ENCODE assay signal across 1 cellular context in the genomic region with DNA sequence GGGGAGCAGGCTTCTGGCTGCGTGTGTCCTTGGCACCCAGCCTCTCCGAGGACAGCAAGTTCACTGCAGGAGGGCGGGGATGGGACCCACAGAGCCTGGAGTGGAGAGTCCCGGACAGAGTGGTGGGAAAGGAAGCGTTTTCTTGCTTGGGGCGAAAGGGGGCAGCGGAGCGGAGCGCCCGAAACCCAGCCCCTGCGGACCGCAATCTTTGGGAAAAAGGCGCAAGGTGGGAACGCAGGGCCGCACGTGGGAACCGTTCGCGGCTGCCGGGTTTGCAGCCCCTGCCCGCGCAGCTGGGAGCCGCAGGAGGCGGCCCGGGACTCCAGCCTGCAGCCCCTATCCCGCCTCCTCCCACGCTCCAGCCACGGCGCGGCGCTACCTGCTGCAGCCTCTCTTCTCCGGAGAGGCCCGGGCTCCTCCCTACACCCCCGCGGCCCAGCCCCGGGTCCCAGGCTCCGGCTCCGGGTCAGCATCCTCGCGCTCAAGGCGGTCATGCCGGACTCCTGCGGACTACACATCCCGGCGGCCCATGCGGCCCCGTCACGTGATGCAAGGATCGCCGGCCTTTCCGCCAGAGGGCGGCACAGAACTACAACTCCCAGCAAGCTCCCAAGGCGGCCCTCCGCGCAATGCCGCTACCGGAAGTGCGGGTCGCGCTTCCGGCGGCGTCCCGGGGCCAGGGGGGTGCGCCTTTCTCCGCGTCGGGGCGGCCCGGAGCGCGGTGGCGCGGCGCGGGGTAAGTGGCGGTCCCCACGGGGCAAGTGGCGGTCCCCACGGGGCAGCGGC.
TF ChIP-seq lines count a peak whose summit lies in the region.

A gene (minus strand): TSS at position 505 of the 786 bp plus-strand sequence. CDS start 11 bp downstream, at position 494.
A gene (plus strand): TSS at position 656 of the 786 bp plus-strand sequence. CDS start 631 bp downstream, outside the sequence.

TF ChIP-seq in K562, 482 proteins besides CTCF, POLR2A, EP300 and RAD21 (continued from another document and continues in another):
- TF ChIP-seq EP400 (IDR thresholded peaks at IDR 0.05) (peak; percentile 75; the same call in 1 of the 2 replicates), HNRNPL (IDR thresholded peaks at IDR 0.05; ENCODE audit: low read depth, low read length) (no peak), C11orf30 (IDR thresholded peaks at IDR 0.05; ENCODE audit: low read depth) (peak; percentile 73), IRF2 (CRISPR knock-in tag; IDR thresholded peaks at IDR 0.05) (no peak), TOE1 (IDR thresholded peaks at IDR 0.05; ENCODE audit: borderline replicate concordance) (peak; percentile 99), TOE1 (CRISPR knock-in tag; IDR thresholded peaks at IDR 0.05; ENCODE audit: borderline replicate concordance, low read depth) (no peak), GATAD2A (IDR thresholded peaks at IDR 0.05) (no peak), CBX3 (IDR thresholded peaks at IDR 0.05; ENCODE audit: borderline replicate concordance in 1 of 2, low read length in 2 of 2) (no peak), HDAC2 (IDR thresholded peaks at IDR 0.05) (peak; percentile 62; the same call in 1 of the 2 replicates), ZNF584 (CRISPR knock-in tag; IDR thresholded peaks at IDR 0.05; ENCODE audit: low read depth) (peak; percentile 73; the same call in 1 of the 2 replicates), HDAC1 (IDR thresholded peaks at IDR 0.05) (peak in 1 of 2 experiments; percentile 75; a peak in 2 of 4 replicates), NR2C2 (CRISPR knock-in tag; IDR thresholded peaks at IDR 0.05) (peak; percentile 91), NR2C2 (tag; IDR thresholded peaks at IDR 0.05) (peak; percentile 97), BCL6 (CRISPR knock-in tag; IDR thresholded peaks at IDR 0.05) (no peak), FOS (IDR thresholded peaks at IDR 0.05; ENCODE audit: extremely low read depth, insufficient read length) (peak; percentile 4), RFX7 (CRISPR knock-in tag; IDR thresholded peaks at IDR 0.05) (no peak), RBBP5 (IDR thresholded peaks at IDR 0.05; ENCODE audit: borderline replicate concordance, insufficient read depth, low read length, poor library complexity, severe bottlenecking) (peak; percentile 72), EGR1 (conservative IDR thresholded peaks at IDR 0.05) (peak; percentile 96), SIN3B (IDR thresholded peaks at IDR 0.05; ENCODE audit: low read depth) (peak; percentile 83), POU5F1 (IDR thresholded peaks at IDR 0.05; ENCODE audit: borderline replicate concordance, low read depth, low read length, partially characterized antibody) (peak; percentile 89), MAZ (CRISPR knock-in tag; conservative IDR thresholded peaks at IDR 0.05 in 1 of 2, IDR thresholded peaks at IDR 0.05 in 1 of 2) (peak; percentile 71 to 90; a peak in 3 of 4 replicates), ELF2 (CRISPR knock-in tag; IDR thresholded peaks at IDR 0.05) (peak; percentile 68), KDM4B (IDR thresholded peaks at IDR 0.05; ENCODE audit: borderline replicate concordance in 2 of 2, low read depth in 1 of 2) (peak in 1 of 2 experiments; percentile 95; a peak in 2 of 4 replicates)
- TF ChIP-seq, protein P1, sequence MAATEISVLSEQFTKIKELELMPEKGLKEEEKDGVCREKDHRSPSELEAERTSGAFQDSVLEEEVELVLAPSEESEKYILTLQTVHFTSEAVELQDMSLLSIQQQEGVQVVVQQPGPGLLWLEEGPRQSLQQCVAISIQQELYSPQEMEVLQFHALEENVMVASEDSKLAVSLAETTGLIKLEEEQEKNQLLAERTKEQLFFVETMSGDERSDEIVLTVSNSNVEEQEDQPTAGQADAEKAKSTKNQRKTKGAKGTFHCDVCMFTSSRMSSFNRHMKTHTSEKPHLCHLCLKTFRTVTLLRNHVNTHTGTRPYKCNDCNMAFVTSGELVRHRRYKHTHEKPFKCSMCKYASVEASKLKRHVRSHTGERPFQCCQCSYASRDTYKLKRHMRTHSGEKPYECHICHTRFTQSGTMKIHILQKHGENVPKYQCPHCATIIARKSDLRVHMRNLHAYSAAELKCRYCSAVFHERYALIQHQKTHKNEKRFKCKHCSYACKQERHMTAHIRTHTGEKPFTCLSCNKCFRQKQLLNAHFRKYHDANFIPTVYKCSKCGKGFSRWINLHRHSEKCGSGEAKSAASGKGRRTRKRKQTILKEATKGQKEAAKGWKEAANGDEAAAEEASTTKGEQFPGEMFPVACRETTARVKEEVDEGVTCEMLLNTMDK (IDR thresholded peaks at IDR 0.05; ENCODE audit: borderline replicate concordance, insufficient read depth, low read depth, low read length, poor library complexity, severe bottlenecking), result peak; percentile 95
- TF ChIP-seq, protein P2, sequence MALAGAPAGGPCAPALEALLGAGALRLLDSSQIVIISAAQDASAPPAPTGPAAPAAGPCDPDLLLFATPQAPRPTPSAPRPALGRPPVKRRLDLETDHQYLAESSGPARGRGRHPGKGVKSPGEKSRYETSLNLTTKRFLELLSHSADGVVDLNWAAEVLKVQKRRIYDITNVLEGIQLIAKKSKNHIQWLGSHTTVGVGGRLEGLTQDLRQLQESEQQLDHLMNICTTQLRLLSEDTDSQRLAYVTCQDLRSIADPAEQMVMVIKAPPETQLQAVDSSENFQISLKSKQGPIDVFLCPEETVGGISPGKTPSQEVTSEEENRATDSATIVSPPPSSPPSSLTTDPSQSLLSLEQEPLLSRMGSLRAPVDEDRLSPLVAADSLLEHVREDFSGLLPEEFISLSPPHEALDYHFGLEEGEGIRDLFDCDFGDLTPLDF (CRISPR knock-in tag; IDR thresholded peaks at IDR 0.05), result 0 out of 2 replicates have a peak, but pooled peaks have one; percentile 24
- TF ChIP-seq, protein P3, sequence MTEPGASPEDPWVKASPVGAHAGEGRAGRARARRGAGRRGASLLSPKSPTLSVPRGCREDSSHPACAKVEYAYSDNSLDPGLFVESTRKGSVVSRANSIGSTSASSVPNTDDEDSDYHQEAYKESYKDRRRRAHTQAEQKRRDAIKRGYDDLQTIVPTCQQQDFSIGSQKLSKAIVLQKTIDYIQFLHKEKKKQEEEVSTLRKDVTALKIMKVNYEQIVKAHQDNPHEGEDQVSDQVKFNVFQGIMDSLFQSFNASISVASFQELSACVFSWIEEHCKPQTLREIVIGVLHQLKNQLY (CRISPR knock-in tag; conservative IDR thresholded peaks at IDR 0.05), result 0 out of 4 replicates have a peak, but pooled peaks of 1 of the 2 experiments have one; percentile 33
- TF ChIP-seq, protein P4, sequence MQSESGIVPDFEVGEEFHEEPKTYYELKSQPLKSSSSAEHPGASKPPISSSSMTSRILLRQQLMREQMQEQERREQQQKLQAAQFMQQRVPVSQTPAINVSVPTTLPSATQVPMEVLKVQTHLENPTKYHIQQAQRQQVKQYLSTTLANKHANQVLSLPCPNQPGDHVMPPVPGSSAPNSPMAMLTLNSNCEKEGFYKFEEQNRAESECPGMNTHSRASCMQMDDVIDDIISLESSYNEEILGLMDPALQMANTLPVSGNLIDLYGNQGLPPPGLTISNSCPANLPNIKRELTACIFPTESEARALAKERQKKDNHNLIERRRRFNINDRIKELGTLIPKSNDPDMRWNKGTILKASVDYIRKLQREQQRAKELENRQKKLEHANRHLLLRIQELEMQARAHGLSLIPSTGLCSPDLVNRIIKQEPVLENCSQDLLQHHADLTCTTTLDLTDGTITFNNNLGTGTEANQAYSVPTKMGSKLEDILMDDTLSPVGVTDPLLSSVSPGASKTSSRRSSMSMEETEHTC (IDR thresholded peaks at IDR 0.05), result peak; percentile 72; the same call in 1 of the 2 replicates
- TF ChIP-seq, protein P5, sequence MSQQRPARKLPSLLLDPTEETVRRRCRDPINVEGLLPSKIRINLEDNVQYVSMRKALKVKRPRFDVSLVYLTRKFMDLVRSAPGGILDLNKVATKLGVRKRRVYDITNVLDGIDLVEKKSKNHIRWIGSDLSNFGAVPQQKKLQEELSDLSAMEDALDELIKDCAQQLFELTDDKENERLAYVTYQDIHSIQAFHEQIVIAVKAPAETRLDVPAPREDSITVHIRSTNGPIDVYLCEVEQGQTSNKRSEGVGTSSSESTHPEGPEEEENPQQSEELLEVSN (IDR thresholded peaks at IDR 0.05; ENCODE audit: borderline replicate concordance in 1 of 2, extremely low read depth in 1 of 2, insufficient read depth in 1 of 2, insufficient read length in 1 of 2, low read depth in 1 of 2, low read length in 1 of 2, poor library complexity in 1 of 2, severe bottlenecking in 1 of 2), result peak; percentile 55 to 83
- TF ChIP-seq, protein P6, sequence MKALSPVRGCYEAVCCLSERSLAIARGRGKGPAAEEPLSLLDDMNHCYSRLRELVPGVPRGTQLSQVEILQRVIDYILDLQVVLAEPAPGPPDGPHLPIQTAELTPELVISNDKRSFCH (CRISPR knock-in tag; IDR thresholded peaks at IDR 0.05), result no peak
- TF ChIP-seq, protein P6 (tag; IDR thresholded peaks at IDR 0.05), result peak; percentile 89
- TF ChIP-seq, protein P7, sequence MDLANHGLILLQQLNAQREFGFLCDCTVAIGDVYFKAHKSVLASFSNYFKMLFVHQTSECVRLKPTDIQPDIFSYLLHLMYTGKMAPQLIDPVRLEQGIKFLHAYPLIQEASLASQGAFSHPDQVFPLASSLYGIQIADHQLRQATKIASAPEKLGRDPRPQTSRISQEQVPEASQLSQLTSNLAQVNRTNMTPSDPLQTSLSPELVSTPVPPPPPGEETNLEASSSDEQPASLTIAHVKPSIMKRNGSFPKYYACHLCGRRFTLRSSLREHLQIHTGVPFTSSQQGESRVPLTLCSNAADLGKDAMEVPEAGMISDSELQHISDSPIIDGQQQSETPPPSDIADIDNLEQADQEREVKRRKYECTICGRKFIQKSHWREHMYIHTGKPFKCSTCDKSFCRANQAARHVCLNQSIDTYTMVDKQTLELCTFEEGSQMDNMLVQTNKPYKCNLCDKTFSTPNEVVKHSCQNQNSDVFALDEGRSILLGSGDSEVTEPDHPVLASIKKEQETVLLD (IDR thresholded peaks at IDR 0.05), result no peak
- TF ChIP-seq, protein P8, sequence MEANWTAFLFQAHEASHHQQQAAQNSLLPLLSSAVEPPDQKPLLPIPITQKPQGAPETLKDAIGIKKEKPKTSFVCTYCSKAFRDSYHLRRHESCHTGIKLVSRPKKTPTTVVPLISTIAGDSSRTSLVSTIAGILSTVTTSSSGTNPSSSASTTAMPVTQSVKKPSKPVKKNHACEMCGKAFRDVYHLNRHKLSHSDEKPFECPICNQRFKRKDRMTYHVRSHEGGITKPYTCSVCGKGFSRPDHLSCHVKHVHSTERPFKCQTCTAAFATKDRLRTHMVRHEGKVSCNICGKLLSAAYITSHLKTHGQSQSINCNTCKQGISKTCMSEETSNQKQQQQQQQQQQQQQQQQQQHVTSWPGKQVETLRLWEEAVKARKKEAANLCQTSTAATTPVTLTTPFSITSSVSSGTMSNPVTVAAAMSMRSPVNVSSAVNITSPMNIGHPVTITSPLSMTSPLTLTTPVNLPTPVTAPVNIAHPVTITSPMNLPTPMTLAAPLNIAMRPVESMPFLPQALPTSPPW (CRISPR knock-in tag; IDR thresholded peaks at IDR 0.05), result peak; percentile 83
- TF ChIP-seq, protein P9, sequence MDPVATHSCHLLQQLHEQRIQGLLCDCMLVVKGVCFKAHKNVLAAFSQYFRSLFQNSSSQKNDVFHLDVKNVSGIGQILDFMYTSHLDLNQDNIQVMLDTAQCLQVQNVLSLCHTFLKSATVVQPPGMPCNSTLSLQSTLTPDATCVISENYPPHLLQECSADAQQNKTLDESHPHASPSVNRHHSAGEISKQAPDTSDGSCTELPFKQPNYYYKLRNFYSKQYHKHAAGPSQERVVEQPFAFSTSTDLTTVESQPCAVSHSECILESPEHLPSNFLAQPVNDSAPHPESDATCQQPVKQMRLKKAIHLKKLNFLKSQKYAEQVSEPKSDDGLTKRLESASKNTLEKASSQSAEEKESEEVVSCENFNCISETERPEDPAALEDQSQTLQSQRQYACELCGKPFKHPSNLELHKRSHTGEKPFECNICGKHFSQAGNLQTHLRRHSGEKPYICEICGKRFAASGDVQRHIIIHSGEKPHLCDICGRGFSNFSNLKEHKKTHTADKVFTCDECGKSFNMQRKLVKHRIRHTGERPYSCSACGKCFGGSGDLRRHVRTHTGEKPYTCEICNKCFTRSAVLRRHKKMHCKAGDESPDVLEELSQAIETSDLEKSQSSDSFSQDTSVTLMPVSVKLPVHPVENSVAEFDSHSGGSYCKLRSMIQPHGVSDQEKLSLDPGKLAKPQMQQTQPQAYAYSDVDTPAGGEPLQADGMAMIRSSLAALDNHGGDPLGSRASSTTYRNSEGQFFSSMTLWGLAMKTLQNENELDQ (CRISPR knock-in tag; IDR thresholded peaks at IDR 0.05; ENCODE audit: borderline replicate concordance), result no peak
- TF ChIP-seq, protein P10, sequence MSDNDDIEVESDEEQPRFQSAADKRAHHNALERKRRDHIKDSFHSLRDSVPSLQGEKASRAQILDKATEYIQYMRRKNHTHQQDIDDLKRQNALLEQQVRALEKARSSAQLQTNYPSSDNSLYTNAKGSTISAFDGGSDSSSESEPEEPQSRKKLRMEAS (CRISPR knock-in tag; IDR thresholded peaks at IDR 0.05), result peak; percentile 87
- TF ChIP-seq, protein P11, sequence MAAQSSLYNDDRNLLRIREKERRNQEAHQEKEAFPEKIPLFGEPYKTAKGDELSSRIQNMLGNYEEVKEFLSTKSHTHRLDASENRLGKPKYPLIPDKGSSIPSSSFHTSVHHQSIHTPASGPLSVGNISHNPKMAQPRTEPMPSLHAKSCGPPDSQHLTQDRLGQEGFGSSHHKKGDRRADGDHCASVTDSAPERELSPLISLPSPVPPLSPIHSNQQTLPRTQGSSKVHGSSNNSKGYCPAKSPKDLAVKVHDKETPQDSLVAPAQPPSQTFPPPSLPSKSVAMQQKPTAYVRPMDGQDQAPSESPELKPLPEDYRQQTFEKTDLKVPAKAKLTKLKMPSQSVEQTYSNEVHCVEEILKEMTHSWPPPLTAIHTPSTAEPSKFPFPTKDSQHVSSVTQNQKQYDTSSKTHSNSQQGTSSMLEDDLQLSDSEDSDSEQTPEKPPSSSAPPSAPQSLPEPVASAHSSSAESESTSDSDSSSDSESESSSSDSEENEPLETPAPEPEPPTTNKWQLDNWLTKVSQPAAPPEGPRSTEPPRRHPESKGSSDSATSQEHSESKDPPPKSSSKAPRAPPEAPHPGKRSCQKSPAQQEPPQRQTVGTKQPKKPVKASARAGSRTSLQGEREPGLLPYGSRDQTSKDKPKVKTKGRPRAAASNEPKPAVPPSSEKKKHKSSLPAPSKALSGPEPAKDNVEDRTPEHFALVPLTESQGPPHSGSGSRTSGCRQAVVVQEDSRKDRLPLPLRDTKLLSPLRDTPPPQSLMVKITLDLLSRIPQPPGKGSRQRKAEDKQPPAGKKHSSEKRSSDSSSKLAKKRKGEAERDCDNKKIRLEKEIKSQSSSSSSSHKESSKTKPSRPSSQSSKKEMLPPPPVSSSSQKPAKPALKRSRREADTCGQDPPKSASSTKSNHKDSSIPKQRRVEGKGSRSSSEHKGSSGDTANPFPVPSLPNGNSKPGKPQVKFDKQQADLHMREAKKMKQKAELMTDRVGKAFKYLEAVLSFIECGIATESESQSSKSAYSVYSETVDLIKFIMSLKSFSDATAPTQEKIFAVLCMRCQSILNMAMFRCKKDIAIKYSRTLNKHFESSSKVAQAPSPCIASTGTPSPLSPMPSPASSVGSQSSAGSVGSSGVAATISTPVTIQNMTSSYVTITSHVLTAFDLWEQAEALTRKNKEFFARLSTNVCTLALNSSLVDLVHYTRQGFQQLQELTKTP (IDR thresholded peaks at IDR 0.05; ENCODE audit: low read depth in 1 of 2, partially characterized antibody in 2 of 2), result peak in 1 of 2 experiments; percentile 95
